ENCODE assay signal across 8 cellular contexts in the genomic region with DNA sequence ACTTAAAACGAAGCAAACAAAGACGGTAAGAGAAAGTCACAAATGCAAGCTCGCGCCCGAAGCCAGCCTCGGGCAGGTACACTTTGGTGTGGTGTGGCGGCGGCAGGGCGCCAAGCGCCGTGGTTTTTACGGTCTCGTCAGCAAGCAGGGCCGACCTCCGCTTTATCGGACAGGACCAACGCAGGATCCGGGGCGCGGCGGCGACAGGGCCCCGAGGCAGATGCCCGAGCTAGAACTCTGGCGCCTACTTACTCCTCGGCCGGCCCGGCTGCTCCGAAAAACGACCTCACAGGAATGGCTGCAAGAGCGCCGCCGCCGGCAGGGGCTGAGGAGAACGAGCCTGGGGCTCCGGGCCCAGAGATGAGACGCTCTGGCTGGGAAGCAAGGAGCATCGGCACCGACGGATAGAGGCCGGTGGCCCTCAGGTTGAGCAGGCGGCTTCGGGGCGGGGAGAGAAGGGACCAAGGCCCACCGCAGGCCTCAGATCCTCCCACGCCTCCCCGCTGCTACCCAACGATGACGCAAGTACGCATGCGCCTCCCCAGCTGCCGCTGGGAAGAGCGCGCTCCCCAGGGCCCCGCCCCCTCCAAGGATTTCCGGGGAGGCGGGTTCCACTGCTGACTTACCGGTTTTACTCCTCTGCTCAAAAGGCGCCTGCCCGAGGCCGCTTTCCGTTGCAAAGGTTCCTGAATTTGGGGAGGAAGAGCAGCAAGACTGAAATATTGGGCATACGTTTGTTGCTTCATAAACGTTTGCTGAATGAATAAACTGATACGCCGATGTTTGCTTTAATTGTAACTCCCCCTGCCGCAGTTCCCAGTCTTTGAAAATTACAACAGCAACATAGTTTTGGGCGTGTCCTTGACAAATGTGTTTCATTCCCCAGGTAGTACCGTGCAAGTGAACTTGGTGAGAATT.
DNase-seq lines count a peak whose midpoint lies in the region; ATAC-seq and TF ChIP-seq lines count a peak whose summit lies in the region.

No MANE protein-coding gene starts in this region.

- peak overlapping the region; percentile 90 to 98 (median 96) for H3K27ac Mint-ChIP-seq in CD4-positive, alpha-beta memory T cell

- peak overlapping the region; percentile 91 for H3K27ac ChIP-seq in CD4-positive, alpha-beta memory T cell (ENCODE audit: low read depth, low read length)
- H3K27ac ChIP-seq in liver (ENCODE audit: low read depth in 1 of 2, low read length in 2 of 2): peak overlapping the region; percentile 97

- no peaks in the 10 kb centered on the region for H3K9me3 ChIP-seq in CD4-positive, alpha-beta memory T cell (ENCODE audit: control insufficient read depth in 1 of 2, low read length in 2 of 2)
- no peaks in the 10 kb centered on the region for H3K9me3 ChIP-seq in liver (ENCODE audit: control insufficient read depth in 4 of 4, low read length in 3 of 4)

- no peaks in the 10 kb centered on the region for H3K27me3 Mint-ChIP-seq in CD4-positive, alpha-beta memory T cell

- H3K4me1 ChIP-seq in CD4-positive, alpha-beta memory T cell (ENCODE audit: insufficient read depth, low read length): peaks cover 71% of the 10 kb centered on the region
- peaks cover 0 to 42% (median 33%) of the 10 kb centered on the region in 4 donors for H3K4me1 ChIP-seq in liver (ENCODE audit: control insufficient read depth in 4 of 4, insufficient read depth in 4 of 4, low read length in 3 of 4)

- ATAC-seq in GM19438 (IDR thresholded peaks at IDR 0.05; ENCODE audit: low read depth, unreplicated experiment) (peak; percentile 70), HG03571 (IDR thresholded peaks at IDR 0.05; ENCODE audit: unreplicated experiment) (peak; percentile 65)

- H3K9ac ChIP-seq in liver (ENCODE audit: low read depth in 1 of 2, low read length in 2 of 2): peak overlapping the region; percentile 76 to 77

- no peak for TF ChIP-seq CTCF in liver (IDR thresholded peaks at IDR 0.05; ENCODE audit: low read depth, low read length, missing input control)

- H3K27me3 ChIP-seq in CD4-positive, alpha-beta memory T cell (ENCODE audit: insufficient read depth, low read length): no peaks in the 10 kb centered on the region
- H3K27me3 ChIP-seq in liver (ENCODE audit: control insufficient read depth in 4 of 4, insufficient read depth in 4 of 4, low read length in 3 of 4): no peaks in the 10 kb centered on the region

- POLR2A ChIA-PET in CD4-positive, alpha-beta memory T cell (lab: Charles Lee; ENCODE audit: partially characterized antibody): interaction anchor here (0.7 to 6.7 kb wide), 15 partner anchors 10 to 1253 kb away, joined by 3 to 101 read pairs (median 4); partner anchors contain the start of genes BPHL, ECI2, FAM50B and SERPINB1

- intact Hi-C loops in CD4-positive, alpha-beta memory T cell (cut with micrococcal nuclease): loop anchor here (1.0 to 5.0 kb wide), 9 partner anchors 10 to 950 kb away; partner anchors contain the start of genes PSMG4, RIPK1 and SLC22A23

- H3K4me3 Mint-ChIP-seq in CD4-positive, alpha-beta memory T cell: peak overlapping the region; percentile 89 to 99 (median 96)

- peaks cover 17 to 43% of the 10 kb centered on the region in 2 donors for H3K36me3 Mint-ChIP-seq in CD4-positive, alpha-beta memory T cell

- H3K4me1 Mint-ChIP-seq in CD4-positive, alpha-beta memory T cell: peaks cover 49 to 88% (median 66%) of the 10 kb centered on the region in 4 donors

- TF ChIP-seq RAD21 in liver (IDR thresholded peaks at IDR 0.05): no peak

- DNase-seq in CD4-positive, alpha-beta memory T cell: peak; percentile 94 to 96 (median 95)
- DNase-seq in NCI-H748 treated with DMSO at 0.1 percent for 48 hours (lab: John Stamatoyannopoulos, UW) (peak; percentile 98), dermis microvascular lymphatic vessel endothelial cell (ENCODE audit: low read depth in 2 of 2) (peak; percentile 78 to 95)
- DNase-seq in activated CD4-positive, alpha-beta T cell treated with anti-CD3 and anti-CD28 coated beads, Interleukin-2, amount 50 U/mL, for 4 hours: peak; percentile 95 to 96
- peak; percentile 97 for DNase-seq in stimulated activated CD4-positive, alpha-beta T cell treated with anti-CD3 and anti-CD28 coated beads, Interleukin-4, amount 100 ng/mL, for 1 hour

- WGBS in liver: under 1% methylated on average over 69 of the region's 69 CpGs

- peaks cover 0 to 5% (median 0%) of the 10 kb centered on the region in 8 donors for H3K9me3 Mint-ChIP-seq in CD4-positive, alpha-beta memory T cell

- H3K36me3 ChIP-seq in CD4-positive, alpha-beta memory T cell (ENCODE audit: insufficient read depth, low read length): peaks cover 5% of the 10 kb centered on the region
- peaks cover 0 to 5% (median 0%) of the 10 kb centered on the region in 4 donors for H3K36me3 ChIP-seq in liver (ENCODE audit: control insufficient read depth in 4 of 4, insufficient read depth in 3 of 4, low read depth in 1 of 4, low read length in 3 of 4)

- CTCF ChIA-PET in CD4-positive, alpha-beta memory T cell (lab: Charles Lee; ENCODE audit: partially characterized antibody): interaction anchor here (0.6 to 3.5 kb wide), 14 partner anchors 10 to 275 kb away, joined by 3 to 15 read pairs (median 4); partner anchors contain the start of genes ECI2 and FAM50B

- H3K4me3 ChIP-seq in CD4-positive, alpha-beta memory T cell (ENCODE audit: low read length in 2 of 2): peak overlapping the region; percentile 57 to 64
- H3K4me3 ChIP-seq in liver (ENCODE audit: low read depth in 1 of 3, low read length in 3 of 3): peak overlapping the region; percentile 65 to 88 (median 74)

TF ChIP-seq in liver, 16 proteins besides CTCF, POLR2A, EP300 and RAD21:
- TF ChIP-seq ZBTB33 (IDR thresholded peaks at IDR 0.05): peak; percentile 55
- TF ChIP-seq TAF1 (conservative IDR thresholded peaks at IDR 0.05): no peak
- TF ChIP-seq FOXA2 (IDR thresholded peaks at IDR 0.05): no peak
- TF ChIP-seq NR2F2 (IDR thresholded peaks at IDR 0.05): peak; percentile 55
- TF ChIP-seq SP1 (IDR thresholded peaks at IDR 0.05): peak; percentile 77
- peak; percentile 29 to 49 for TF ChIP-seq RXRA (IDR thresholded peaks at IDR 0.05)
- TF ChIP-seq JUND (IDR thresholded peaks at IDR 0.05): no peak
- TF ChIP-seq FOXA1 (IDR thresholded peaks at IDR 0.05): no peak
- TF ChIP-seq EGR1 (IDR thresholded peaks at IDR 0.05; ENCODE audit: low read depth in 2 of 2): peak; percentile 98
- peak in 1 of 2 donors; percentile 21 for TF ChIP-seq HNF4A (conservative IDR thresholded peaks at IDR 0.05)
- TF ChIP-seq, protein P1, sequence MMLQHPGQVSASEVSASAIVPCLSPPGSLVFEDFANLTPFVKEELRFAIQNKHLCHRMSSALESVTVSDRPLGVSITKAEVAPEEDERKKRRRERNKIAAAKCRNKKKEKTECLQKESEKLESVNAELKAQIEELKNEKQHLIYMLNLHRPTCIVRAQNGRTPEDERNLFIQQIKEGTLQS (IDR thresholded peaks at IDR 0.05): peak; percentile 82
- TF ChIP-seq GABPA (IDR thresholded peaks at IDR 0.05 in 1 of 2, conservative IDR thresholded peaks at IDR 0.05 in 1 of 2): peak; percentile 51 to 88
- no peak for TF ChIP-seq HNF4G (IDR thresholded peaks at IDR 0.05)
- TF ChIP-seq, protein P2, sequence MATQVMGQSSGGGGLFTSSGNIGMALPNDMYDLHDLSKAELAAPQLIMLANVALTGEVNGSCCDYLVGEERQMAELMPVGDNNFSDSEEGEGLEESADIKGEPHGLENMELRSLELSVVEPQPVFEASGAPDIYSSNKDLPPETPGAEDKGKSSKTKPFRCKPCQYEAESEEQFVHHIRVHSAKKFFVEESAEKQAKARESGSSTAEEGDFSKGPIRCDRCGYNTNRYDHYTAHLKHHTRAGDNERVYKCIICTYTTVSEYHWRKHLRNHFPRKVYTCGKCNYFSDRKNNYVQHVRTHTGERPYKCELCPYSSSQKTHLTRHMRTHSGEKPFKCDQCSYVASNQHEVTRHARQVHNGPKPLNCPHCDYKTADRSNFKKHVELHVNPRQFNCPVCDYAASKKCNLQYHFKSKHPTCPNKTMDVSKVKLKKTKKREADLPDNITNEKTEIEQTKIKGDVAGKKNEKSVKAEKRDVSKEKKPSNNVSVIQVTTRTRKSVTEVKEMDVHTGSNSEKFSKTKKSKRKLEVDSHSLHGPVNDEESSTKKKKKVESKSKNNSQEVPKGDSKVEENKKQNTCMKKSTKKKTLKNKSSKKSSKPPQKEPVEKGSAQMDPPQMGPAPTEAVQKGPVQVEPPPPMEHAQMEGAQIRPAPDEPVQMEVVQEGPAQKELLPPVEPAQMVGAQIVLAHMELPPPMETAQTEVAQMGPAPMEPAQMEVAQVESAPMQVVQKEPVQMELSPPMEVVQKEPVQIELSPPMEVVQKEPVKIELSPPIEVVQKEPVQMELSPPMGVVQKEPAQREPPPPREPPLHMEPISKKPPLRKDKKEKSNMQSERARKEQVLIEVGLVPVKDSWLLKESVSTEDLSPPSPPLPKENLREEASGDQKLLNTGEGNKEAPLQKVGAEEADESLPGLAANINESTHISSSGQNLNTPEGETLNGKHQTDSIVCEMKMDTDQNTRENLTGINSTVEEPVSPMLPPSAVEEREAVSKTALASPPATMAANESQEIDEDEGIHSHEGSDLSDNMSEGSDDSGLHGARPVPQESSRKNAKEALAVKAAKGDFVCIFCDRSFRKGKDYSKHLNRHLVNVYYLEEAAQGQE (IDR thresholded peaks at IDR 0.05): peak; percentile 62
- TF ChIP-seq YY1 (IDR thresholded peaks at IDR 0.05): peak; percentile 91
- TF ChIP-seq, protein P3, sequence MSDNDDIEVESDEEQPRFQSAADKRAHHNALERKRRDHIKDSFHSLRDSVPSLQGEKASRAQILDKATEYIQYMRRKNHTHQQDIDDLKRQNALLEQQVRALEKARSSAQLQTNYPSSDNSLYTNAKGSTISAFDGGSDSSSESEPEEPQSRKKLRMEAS (IDR thresholded peaks at IDR 0.05): peak; percentile 84
TF ChIP-seq in liver: peak in this region for 11.

Comparison
In these comparisons a context has a peak if more than half of its experiments do, and no peak if none do; other contexts are left out.
1. Peak in every context shown above with its lines: DNase-seq, ATAC-seq, H3K4me3 ChIP-seq and H3K27ac ChIP-seq.